19 cellular contexts compared by ENCODE assay signal in the genomic region with DNA sequence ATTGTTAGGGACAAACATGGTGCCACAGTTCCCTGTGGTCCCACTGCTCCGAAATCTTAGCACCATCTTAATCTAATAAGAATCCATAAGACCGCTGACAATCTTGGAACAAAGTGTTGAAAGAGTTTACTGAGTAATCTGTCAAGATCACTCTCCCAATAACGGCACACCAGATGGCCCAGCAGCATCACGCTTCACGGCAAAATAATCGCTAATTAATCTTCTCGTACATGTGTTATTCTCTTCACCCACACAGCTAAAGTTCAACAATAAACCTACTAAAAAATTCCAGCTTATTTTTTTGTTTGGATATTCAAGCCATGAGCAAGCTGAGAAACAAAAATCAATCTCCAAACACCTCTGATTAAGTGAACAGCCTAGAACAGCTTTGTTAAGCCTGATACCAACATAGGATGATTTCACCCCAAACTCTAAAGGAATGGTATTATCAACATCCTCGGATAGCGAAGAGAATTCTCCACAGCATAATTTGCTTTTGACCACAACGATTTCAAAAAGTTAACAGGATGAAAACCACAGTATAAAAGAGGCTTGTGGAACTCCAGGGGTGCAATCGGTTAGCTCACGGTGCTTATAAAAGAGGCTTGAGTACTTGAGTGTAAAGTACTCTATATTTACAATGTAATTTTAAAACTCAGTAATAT.
"Had no signal": no experiment of that assay in that cellular context is flagged by ENCODE, and none has a peak within 500 bp of the region (broad histone marks: within the 10 kb centered on the region; RNA-seq: fewer than 3 reads in every experiment).

No MANE protein-coding gene starts in this region.

- H3K9me3 ChIP-seq: testis, upper lobe of right lung had no signal

- H3K27me3 ChIP-seq: brain microvascular endothelial cell, left lung, neural progenitor cell, ovary, right lobe of liver, spleen, testis, upper lobe of right lung had no signal

- H3K4me1 ChIP-seq: left lung, neural progenitor cell, right lobe of liver, spleen, testis, upper lobe of right lung had no signal

- H3K36me3 ChIP-seq: brain microvascular endothelial cell, left lung, neural progenitor cell, ovary, right lobe of liver, spleen, upper lobe of right lung had no signal

- H3K4me3 ChIP-seq: left lung, neural progenitor cell, ovary, right lobe of liver, spleen, testis, upper lobe of right lung had no signal

- H2AFZ ChIP-seq: neural progenitor cell had no signal

- H3K9ac ChIP-seq: neural progenitor cell had no signal

- H3K27ac ChIP-seq: brain microvascular endothelial cell, left lung, neural progenitor cell, ovary, right lobe of liver, spleen, testis, upper lobe of right lung had no signal

- H3K4me2 ChIP-seq: neural progenitor cell had no signal

- DNase-seq: activated B cell treated with CpG ODN at 0.5 μM for 24 hours; activated CD4-positive, alpha-beta T cell treated with anti-CD3 and anti-CD28 coated beads, Interleukin-2, amount 10 ng/mL, durations not matched to agents 24 days and 14 days; activated CD8-positive, alpha-beta memory T cell treated with anti-CD3 and anti-CD28 coated beads, Interleukin-2, amount 50 U/mL, for 4 hours; activated CD8-positive, alpha-beta T cell treated with anti-CD3 and anti-CD28 coated beads, Interleukin-2, amount 10 ng/mL, durations not matched to agents 7 days and 5 days; activated gamma-delta T cell; activated T-cell treated with anti-CD3 and anti-CD28 coated beads, Interleukin-2, amount 50 U/mL, for 48 hours; brain microvascular endothelial cell; cerebellar nuclear complex; effector memory CD8-positive, alpha-beta T cell; left lung; mammary epithelial cell; naive B cell; ovary; right lobe of liver; spleen; stimulated activated naive CD8-positive, alpha-beta T cell treated with anti-CD3 and anti-CD28 coated beads, Interleukin-15, amount 100 ng/mL, for 72 hours; testis; upper lobe of right lung had no signal
